ENCODE assay signal across 18 cellular contexts in the genomic region with DNA sequence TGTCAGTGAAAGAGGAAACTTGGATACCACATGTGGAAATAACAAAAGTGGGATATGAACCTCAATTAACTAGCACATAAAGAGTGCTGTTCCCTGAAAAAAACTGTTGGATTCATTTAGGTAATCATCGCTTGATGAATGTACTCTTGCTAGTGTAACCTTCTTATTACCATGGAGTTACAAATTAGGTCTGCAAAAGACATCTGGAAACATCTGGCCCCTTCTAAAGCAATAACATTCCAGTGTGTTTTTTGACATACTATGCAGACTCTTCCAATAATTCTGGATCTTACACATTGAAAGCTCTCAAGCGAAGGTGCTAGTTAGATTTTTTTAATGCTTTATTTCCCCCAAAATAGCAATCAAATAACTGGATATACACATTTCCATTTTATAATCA.
DNase-seq lines count a peak whose midpoint lies in the region; ATAC-seq and TF ChIP-seq lines count a peak whose summit lies in the region.
"Had no signal": no experiment of that assay in that cellular context is flagged by ENCODE, and none has a peak within 500 bp of the region (broad histone marks: within the 10 kb centered on the region; RNA-seq: fewer than 3 reads in every experiment).

No MANE protein-coding gene starts in this region.

- H3K4me1 Mint-ChIP-seq in activated T-helper 17 cell treated with anti-CD3 and anti-CD28 coated beads, Interleukin-2, amount 50 U/mL, for 72 hours, result no peaks in the 10 kb centered on the region
- H3K4me1 Mint-ChIP-seq: B cell had no signal

- no peaks in the 10 kb centered on the region for H3K36me3 Mint-ChIP-seq in activated T-helper 17 cell treated with anti-CD3 and anti-CD28 coated beads, Interleukin-2, amount 50 U/mL, for 72 hours (ENCODE audit: low read depth)
- H3K36me3 Mint-ChIP-seq: CD8-positive, alpha-beta T cell had no signal

- WGBS in heart left ventricle, 4 donors, result 78 to 84% (median 80%) methylated on average over 2 of the region's 2 CpGs
- 58 to 86% methylated on average over 1 to 2 of the region's 2 CpGs for WGBS in gastroesophageal sphincter (ENCODE audit: low coverage in 1 of 2), 2 donors

- H3K36me3 ChIP-seq in heart left ventricle, result peaks cover 0 to 5% (median 0%) of the 10 kb centered on the region in 9 donors
- H3K36me3 ChIP-seq in left ventricle myocardium inferior, result peaks cover 8% of the 10 kb centered on the region
- H3K36me3 ChIP-seq in gastroesophageal sphincter, result no peaks in the 10 kb centered on the region
- H3K36me3 ChIP-seq: BLaER1 treated with 17β-estradiol and CSF1 and Interleukin-3, amounts not matched to agents 10 nM and 100 nM had no signal

- TF ChIP-seq POLR2A in heart left ventricle (IDR thresholded peaks at IDR 0.05) (no peak), gastroesophageal sphincter (IDR thresholded peaks at IDR 0.05) (no peak)

- no peak for DNase-seq in heart left ventricle
- no peak for DNase-seq in left ventricle myocardium inferior
- DNase-seq in AG10803 (ENCODE audit: low read depth), result peak; percentile 31
- DNase-seq: 8988T; ACHN; AML-193; Caco-2; Calu3; CD4-positive, alpha-beta T cell; CD8-positive, alpha-beta T cell; DMS79 treated with DMSO at 0.1 percent for 48 hours; GF-D8 had no signal

- TF ChIP-seq EP300 in gastroesophageal sphincter (IDR thresholded peaks at IDR 0.05), result no peak

- H3K4me3 ChIP-seq in heart left ventricle (no peak overlapping the region), left ventricle myocardium inferior (no peak overlapping the region), AG10803 (ENCODE audit: low read length) (no peak overlapping the region), gastroesophageal sphincter (no peak overlapping the region)
- H3K4me3 ChIP-seq: BLaER1 treated with 17β-estradiol and CSF1 and Interleukin-3, amounts not matched to agents 10 nM and 100 nM had no signal

- no peak overlapping the region for H3K27ac Mint-ChIP-seq in activated T-helper 17 cell treated with anti-CD3 and anti-CD28 coated beads, Interleukin-2, amount 50 U/mL, for 72 hours
- H3K27ac Mint-ChIP-seq: B cell; CD4-positive, alpha-beta T cell; CD8-positive, alpha-beta T cell had no signal

- ATAC-seq in heart left ventricle (peak in 3 of 4 donors; percentile 22 to 67 (median 59)), gastroesophageal sphincter (peak; percentile 46), GM21529 (IDR thresholded peaks at IDR 0.05; ENCODE audit: unreplicated experiment) (no peak)
- ATAC-seq in activated T-helper 17 cell treated with anti-CD3 and anti-CD28 coated beads, Interleukin-2, amount 50 U/mL, for 72 hours (replicated peaks), result no peak
- ATAC-seq: CD8-positive, alpha-beta T cell had no signal

- intact Hi-C loops in heart left ventricle (cut with DNase I) (no loop called here), left ventricle myocardium inferior (cut with micrococcal nuclease) (no loop called here)

- no peaks in the 10 kb centered on the region for H3K4me1 ChIP-seq in heart left ventricle
- no peaks in the 10 kb centered on the region for H3K4me1 ChIP-seq in left ventricle myocardium inferior
- H3K4me1 ChIP-seq in gastroesophageal sphincter, result no peaks in the 10 kb centered on the region
- H3K4me1 ChIP-seq: BLaER1 treated with 17β-estradiol and CSF1 and Interleukin-3, amounts not matched to agents 10 nM and 100 nM; Caco-2 had no signal

- H3K9me3 Mint-ChIP-seq in activated T-helper 17 cell treated with anti-CD3 and anti-CD28 coated beads, Interleukin-2, amount 50 U/mL, for 72 hours, result peaks cover 3% of the 10 kb centered on the region
- H3K9me3 Mint-ChIP-seq: CD4-positive, alpha-beta T cell; CD8-positive, alpha-beta T cell had no signal

- H3K27ac ChIP-seq in heart left ventricle (peak overlapping the region in 3 of 12 donors; percentile 11 to 55 (median 25)), left ventricle myocardium inferior (replicated peaks) (no peak overlapping the region), gastroesophageal sphincter (no peak overlapping the region)
- H3K27ac ChIP-seq: BLaER1 treated with 17β-estradiol and CSF1 and Interleukin-3, amounts not matched to agents 10 nM and 100 nM; C4-2B had no signal

- H3K9me3 ChIP-seq in heart left ventricle (no peaks in the 10 kb centered on the region), left ventricle myocardium inferior (replicated peaks) (no peaks in the 10 kb centered on the region), gastroesophageal sphincter (no peaks in the 10 kb centered on the region)
- H3K9me3 ChIP-seq: Caco-2 had no signal

- no peak overlapping the region for H3K4me3 Mint-ChIP-seq in activated T-helper 17 cell treated with anti-CD3 and anti-CD28 coated beads, Interleukin-2, amount 50 U/mL, for 72 hours
- H3K4me3 Mint-ChIP-seq: B cell; CD4-positive, alpha-beta T cell; CD8-positive, alpha-beta T cell had no signal

- no peak for TF ChIP-seq CTCF in heart left ventricle (IDR thresholded peaks at IDR 0.05)
- TF ChIP-seq CTCF in left ventricle myocardium inferior (IDR thresholded peaks at IDR 0.05; ENCODE audit: borderline replicate concordance), result no peak
- no peak for TF ChIP-seq CTCF in AG10803 (conservative IDR thresholded peaks at IDR 0.05; ENCODE audit: low read length)
- TF ChIP-seq CTCF in gastroesophageal sphincter (IDR thresholded peaks at IDR 0.05), result no peak

- H3K27me3 ChIP-seq in heart left ventricle, result no peaks in the 10 kb centered on the region
- H3K27me3 ChIP-seq in left ventricle myocardium inferior (ENCODE audit: low read depth), result no peaks in the 10 kb centered on the region
- no peaks in the 10 kb centered on the region for H3K27me3 ChIP-seq in gastroesophageal sphincter
- H3K27me3 ChIP-seq: BLaER1 treated with 17β-estradiol and CSF1 and Interleukin-3, amounts not matched to agents 10 nM and 100 nM had no signal

- no peaks in the 10 kb centered on the region for H3K27me3 Mint-ChIP-seq in activated T-helper 17 cell treated with anti-CD3 and anti-CD28 coated beads, Interleukin-2, amount 50 U/mL, for 72 hours
- H3K27me3 Mint-ChIP-seq: B cell; CD4-positive, alpha-beta T cell had no signal

Comparison
In these comparisons a context has a peak if more than half of its experiments do, and no peak if none do; other contexts are left out.
1. ATAC-seq: peak in heart left ventricle (3 of 4) and gastroesophageal sphincter (single experiment); none in GM21529 (single experiment) and activated T-helper 17 cell treated with anti-CD3 and anti-CD28 coated beads, Interleukin-2, amount 50 U/mL, for 72 hours (single experiment).